ENCODE assay signal across 1 cellular context in genomic region chr12:64669270-64669842, GRCh38.
TF ChIP-seq lines count a peak whose summit lies in the region.

No MANE protein-coding gene starts in this region.

TF ChIP-seq in K562, 482 proteins besides CTCF, POLR2A, EP300 and RAD21 (continued from another document and continues in another):
- TF ChIP-seq ZNF695 (CRISPR knock-in tag; IDR thresholded peaks at IDR 0.05): no peak
- TF ChIP-seq PKNOX1 (IDR thresholded peaks at IDR 0.05): no peak
- TF ChIP-seq TCF15 (CRISPR knock-in tag; IDR thresholded peaks at IDR 0.05): no peak
- TF ChIP-seq TEAD4 (IDR thresholded peaks at IDR 0.05; ENCODE audit: low read length): no peak
- no peak for TF ChIP-seq TEAD4 (CRISPR knock-in tag; IDR thresholded peaks at IDR 0.05; ENCODE audit: borderline replicate concordance)
- TF ChIP-seq ZNF717 (CRISPR knock-in tag; IDR thresholded peaks at IDR 0.05): no peak
- peak; percentile 9; the same call in 1 of the 2 replicates for TF ChIP-seq CREB3L1 (IDR thresholded peaks at IDR 0.05; ENCODE audit: borderline replicate concordance, low read depth)
- TF ChIP-seq DMBX1 (CRISPR knock-in tag; IDR thresholded peaks at IDR 0.05; ENCODE audit: borderline replicate concordance): peak; percentile 79; the same call in 1 of the 2 replicates
- TF ChIP-seq PYGO2 (tag; IDR thresholded peaks at IDR 0.05): no peak
- TF ChIP-seq MAFG (tag; conservative IDR thresholded peaks at IDR 0.05): no peak
- TF ChIP-seq SRSF3 (IDR thresholded peaks at IDR 0.05; ENCODE audit: insufficient read depth, low read length): no peak
- no peak for TF ChIP-seq PHB2 (IDR thresholded peaks at IDR 0.05; ENCODE audit: low read depth)
- TF ChIP-seq FOXA3 (CRISPR knock-in tag; conservative IDR thresholded peaks at IDR 0.05 in 1 of 2, IDR thresholded peaks at IDR 0.05 in 1 of 2): 0 out of 4 replicates have a peak, but pooled peaks of 1 of the 2 experiments have one; percentile 37
- no peak for TF ChIP-seq TSC22D4 (tag; IDR thresholded peaks at IDR 0.05)
- no peak for TF ChIP-seq ZNF444 (CRISPR knock-in tag; IDR thresholded peaks at IDR 0.05)
- peak; percentile 24; the same call in 1 of the 2 replicates for TF ChIP-seq EHMT2 (IDR thresholded peaks at IDR 0.05)
- no peak for TF ChIP-seq HDAC6 (IDR thresholded peaks at IDR 0.05; ENCODE audit: low read depth, low read length)
- TF ChIP-seq REST (CRISPR knock-in tag; IDR thresholded peaks at IDR 0.05; ENCODE audit: low read depth): 0 out of 2 replicates have a peak, but pooled peaks have one; percentile 39
- TF ChIP-seq ZZZ3 (IDR thresholded peaks at IDR 0.05): no peak
- no peak for TF ChIP-seq ZMIZ1 (IDR thresholded peaks at IDR 0.05; ENCODE audit: low read depth in 2 of 2, low read length in 2 of 2)
- no peak for TF ChIP-seq BDP1 (IDR thresholded peaks at IDR 0.05; ENCODE audit: insufficient read depth, insufficient read length)
- no peak for TF ChIP-seq FOS (IDR thresholded peaks at IDR 0.05; ENCODE audit: extremely low read depth, insufficient read length)
- TF ChIP-seq HDGF (IDR thresholded peaks at IDR 0.05): peak; percentile 73; the same call in 1 of the 2 replicates
- no peak for TF ChIP-seq NFYB (IDR thresholded peaks at IDR 0.05; ENCODE audit: extremely low read depth, insufficient read length)
- TF ChIP-seq SNRNP70 (optimal IDR thresholded peaks at IDR 0.05; ENCODE audit: low read depth, low read length): no peak
- TF ChIP-seq RBM15 (IDR thresholded peaks at IDR 0.05; ENCODE audit: insufficient read depth, low read length): no peak
- no peak for TF ChIP-seq NELFE (IDR thresholded peaks at IDR 0.05; ENCODE audit: insufficient read depth, insufficient read length)
- 0 out of 2 replicates have a peak, but pooled peaks have one; percentile 9 for TF ChIP-seq TEAD2 (tag; IDR thresholded peaks at IDR 0.05)
- no peak for TF ChIP-seq STAT5A (IDR thresholded peaks at IDR 0.05; ENCODE audit: borderline replicate concordance, low read length)
- no peak for TF ChIP-seq CAMTA2 (CRISPR knock-in tag; conservative IDR thresholded peaks at IDR 0.05)
- TF ChIP-seq TRIM28 (IDR thresholded peaks at IDR 0.05): no peak
- TF ChIP-seq ZNF830 (CRISPR knock-in tag; IDR thresholded peaks at IDR 0.05): no peak
- no peak for TF ChIP-seq NFXL1 (CRISPR knock-in tag; IDR thresholded peaks at IDR 0.05)
- TF ChIP-seq KLF16 (IDR thresholded peaks at IDR 0.05): no peak
- no peak for TF ChIP-seq NCOA2 (IDR thresholded peaks at IDR 0.05; ENCODE audit: partially characterized antibody in 2 of 2)
- no peak for TF ChIP-seq HEY1 (CRISPR knock-in tag; IDR thresholded peaks at IDR 0.05; ENCODE audit: borderline replicate concordance)
- TF ChIP-seq LEF1 (IDR thresholded peaks at IDR 0.05): no peak
- no peak for TF ChIP-seq RBM34 (IDR thresholded peaks at IDR 0.05; ENCODE audit: borderline replicate concordance, insufficient read depth, low read length)
- TF ChIP-seq GABPB2 (CRISPR knock-in tag; conservative IDR thresholded peaks at IDR 0.05): no peak
- no peak for TF ChIP-seq ZNF609 (CRISPR knock-in tag; IDR thresholded peaks at IDR 0.05; ENCODE audit: borderline replicate concordance)
- no peak for TF ChIP-seq POLR2H (tag; IDR thresholded peaks at IDR 0.05; ENCODE audit: low read depth)
- no peak for TF ChIP-seq FOXP1 (CRISPR knock-in tag; IDR thresholded peaks at IDR 0.05)
- no peak; the same call in 1 of the 2 replicates for TF ChIP-seq TCF3 (CRISPR knock-in tag; IDR thresholded peaks at IDR 0.05)
- no peak for TF ChIP-seq KDM1A (IDR thresholded peaks at IDR 0.05)
- TF ChIP-seq KAT7 (CRISPR knock-in tag; IDR thresholded peaks at IDR 0.05; ENCODE audit: borderline replicate concordance): no peak
- no peak for TF ChIP-seq PURB (CRISPR knock-in tag; IDR thresholded peaks at IDR 0.05; ENCODE audit: low read depth)
- TF ChIP-seq CREBBP (IDR thresholded peaks at IDR 0.05; ENCODE audit: low read depth, low read length): no peak
- no peak for TF ChIP-seq SRSF9 (IDR thresholded peaks at IDR 0.05; ENCODE audit: borderline replicate concordance, low read depth, low read length)
- no peak for TF ChIP-seq ARHGAP35 (IDR thresholded peaks at IDR 0.05; ENCODE audit: partially characterized antibody)
- peak; percentile 36; the same call in 1 of the 2 replicates for TF ChIP-seq PATZ1 (CRISPR knock-in tag; IDR thresholded peaks at IDR 0.05; ENCODE audit: borderline replicate concordance)
- no peak for TF ChIP-seq SP2 (IDR thresholded peaks at IDR 0.05; ENCODE audit: extremely low read depth, low read depth, low read length, poor library complexity, severe bottlenecking)
- TF ChIP-seq ZNF175 (CRISPR knock-in tag; IDR thresholded peaks at IDR 0.05; ENCODE audit: low read depth): peak; percentile 90
- TF ChIP-seq ZNF133 (CRISPR knock-in tag; IDR thresholded peaks at IDR 0.05): no peak
- no peak for TF ChIP-seq HIVEP1 (CRISPR knock-in tag; IDR thresholded peaks at IDR 0.05)
- peak in 1 of 2 experiments; percentile 39; a peak in 1 of 3 replicates for TF ChIP-seq CBX3 (IDR thresholded peaks at IDR 0.05; ENCODE audit: borderline replicate concordance in 1 of 2, low read length in 2 of 2)
- no peak for TF ChIP-seq CREM (IDR thresholded peaks at IDR 0.05; ENCODE audit: low read depth)
